ENCODE assay signal across 20 cellular contexts in genomic region chr2:180991361-180991760, GRCh38. TPM values are rescaled to one million over a fixed set of nuclear protein-coding genes. Genes with fewer than 3 reads are reported as not detected.
DNase-seq lines count a peak whose midpoint lies in the region; ATAC-seq and TF ChIP-seq lines count a peak whose summit lies in the region.
"Had no signal": no experiment of that assay in that cellular context is flagged by ENCODE, and none has a peak within 500 bp of the region (broad histone marks: within the 10 kb centered on the region; RNA-seq: fewer than 3 reads in every experiment).

No MANE protein-coding gene starts in this region.

- H3K9me3 Mint-ChIP-seq in neural crest cell: no peaks in the 10 kb centered on the region
- H3K9me3 Mint-ChIP-seq: activated naive CD4-positive, alpha-beta T cell treated with anti-CD3 and anti-CD28 coated beads, Interleukin-2, amount 10 ng/mL, durations not matched to agents 7 days and 5 days; CD14-positive monocyte had no signal

- H3K4me3 ChIP-seq in SK-N-SH (ENCODE audit: low read depth in 2 of 2, low read length in 1 of 2) (no peak overlapping the region), HCT116 (replicated peaks in 1 of 2; ENCODE audit: low read depth in 1 of 2, low read length in 2 of 2) (no peak overlapping the region), WERI-Rb-1 (ENCODE audit: low read depth, low read length) (no peak overlapping the region)
- H3K4me3 ChIP-seq: A549, colonic mucosa, SJSA1, stomach had no signal

- TF ChIP-seq RAD21 in SK-N-SH (IDR thresholded peaks at IDR 0.05; ENCODE audit: low read length): no peak
- no peak for TF ChIP-seq RAD21 in HCT116 (IDR thresholded peaks at IDR 0.05; ENCODE audit: low read depth)

- H3K9ac ChIP-seq in SK-N-SH: no peak overlapping the region
- H3K9ac ChIP-seq in HCT116 (ENCODE audit: low read length): no peak overlapping the region

- H3K9me2 ChIP-seq in SK-N-SH (no peaks in the 10 kb centered on the region), HCT116 (ENCODE audit: insufficient read depth) (no peaks in the 10 kb centered on the region)

- H3K36me3 Mint-ChIP-seq in neural crest cell (ENCODE audit: low read depth): peaks cover 14% of the 10 kb centered on the region
- H3K36me3 Mint-ChIP-seq: activated naive CD4-positive, alpha-beta T cell treated with anti-CD3 and anti-CD28 coated beads, Interleukin-2, amount 10 ng/mL, durations not matched to agents 7 days and 5 days had no signal

- ATAC-seq in SK-N-SH treated with all-trans-retinoic acid at 6 μM for 48 hours (no peak), HCT116 (no peak)
- ATAC-seq: A549 had no signal

- no peak for TF ChIP-seq POLR2A in HCT116 (IDR thresholded peaks at IDR 0.05; ENCODE audit: borderline replicate concordance, extremely low read depth, insufficient read depth, insufficient read length)

- peaks cover 27% of the 10 kb centered on the region for H3K4me1 Mint-ChIP-seq in neural crest cell
- H3K4me1 Mint-ChIP-seq: CD14-positive monocyte had no signal

- H3K27me3 ChIP-seq in SK-N-SH (ENCODE audit: insufficient read depth) (no peaks in the 10 kb centered on the region), HCT116 (ENCODE audit: insufficient read depth, low read length) (no peaks in the 10 kb centered on the region), WERI-Rb-1 (ENCODE audit: insufficient read depth, low read depth, severe bottlenecking) (no peaks in the 10 kb centered on the region)
- H3K27me3 ChIP-seq: colonic mucosa, SJSA1, stomach had no signal

- 84% methylated on average over 3 of the region's 3 CpGs for WGBS in SK-N-SH (ENCODE audit: low lambda C conversion rate)

- BruUV-seq in HCT116 (replicated peaks; lab: Mats Ljungman, UMichigan): no TSS peak

- H3F3A ChIP-seq in SK-N-SH (replicated peaks; ENCODE audit: insufficient read depth): no peaks in the 10 kb centered on the region

- H3K27ac ChIP-seq in SK-N-SH (ENCODE audit: low read depth in 2 of 2, low read length in 1 of 2) (no peak overlapping the region), HCT116 (ENCODE audit: low read depth, low read length) (no peak overlapping the region), WERI-Rb-1 (no peak overlapping the region), substantia nigra (ENCODE audit: low read depth, low read length, poor library complexity, severe bottlenecking) (no peak overlapping the region)
- H3K27ac ChIP-seq: A549, colonic mucosa, SJSA1, stomach had no signal

- no peak for TF ChIP-seq EP300 in SK-N-SH (IDR thresholded peaks at IDR 0.05; ENCODE audit: borderline replicate concordance in 1 of 2, low read depth in 1 of 2, low read length in 1 of 2)

- H3K9me3 ChIP-seq in SK-N-SH (no peaks in the 10 kb centered on the region), HCT116 (ENCODE audit: control insufficient read depth in 1 of 2, insufficient read depth in 1 of 2, low read depth in 1 of 2, low read length in 2 of 2) (no peaks in the 10 kb centered on the region), WERI-Rb-1 (ENCODE audit: severe bottlenecking) (no peaks in the 10 kb centered on the region)
- H3K9me3 ChIP-seq: A549, colonic mucosa, SJSA1, stomach had no signal

- DNase-seq in SK-N-SH (no peak), HCT116 (ENCODE audit: low read depth, low spot score) (no peak), WERI-Rb-1 (no peak), neural crest cell (ENCODE audit: low read depth, low spot score) (no peak), substantia nigra (lab: John Stamatoyannopoulos, UW) (no peak), NCI-H1436 (lab: John Stamatoyannopoulos, UW) (no peak), pons (ENCODE audit: low spot score) (no peak)
- DNase-seq: activated CD4-positive, alpha-beta T cell treated with anti-CD3 and anti-CD28 coated beads for 4 hours; activated naive CD4-positive, alpha-beta T cell treated with anti-CD3 and anti-CD28 coated beads, Interleukin-2, amount 10 ng/mL, durations not matched to agents 7 days and 5 days; colonic mucosa; KG1; NCI-H187; NCI-H345; stimulated activated CD4-positive, alpha-beta T cell treated with anti-CD3 and anti-CD28 coated beads, Interleukin-2, amount 100 ng/mL, for 24 hours; stomach; T1000 had no signal

- no peak overlapping the region for H3K4me3 Mint-ChIP-seq in neural crest cell
- H3K4me3 Mint-ChIP-seq: activated naive CD4-positive, alpha-beta T cell treated with anti-CD3 and anti-CD28 coated beads, Interleukin-2, amount 10 ng/mL, durations not matched to agents 7 days and 5 days; CD14-positive monocyte had no signal

- no peaks in the 10 kb centered on the region for H3K27me3 Mint-ChIP-seq in neural crest cell (ENCODE audit: low read depth)
- H3K27me3 Mint-ChIP-seq: activated naive CD4-positive, alpha-beta T cell treated with anti-CD3 and anti-CD28 coated beads, Interleukin-2, amount 10 ng/mL, durations not matched to agents 7 days and 5 days had no signal

- POLR2A ChIA-PET in SK-N-SH (lab: Yijun Ruan, JAX) (no interaction called here), HCT116 (lab: Charles Lee) (no interaction called here)

- H3K27ac Mint-ChIP-seq in neural crest cell (ENCODE audit: unreplicated experiment): no peak overlapping the region
- H3K27ac Mint-ChIP-seq: activated naive CD4-positive, alpha-beta T cell treated with anti-CD3 and anti-CD28 coated beads, Interleukin-2, amount 10 ng/mL, durations not matched to agents 7 days and 5 days; CD14-positive monocyte had no signal

- H4K20me1 ChIP-seq in SK-N-SH (ENCODE audit: insufficient read depth) (no peaks in the 10 kb centered on the region; the same call in 1 of the 2 replicates), HCT116 (ENCODE audit: insufficient read depth) (peaks cover 8% of the 10 kb centered on the region; the same call in 1 of the 2 replicates)

- intact Hi-C loops in HCT116 (cut with micrococcal nuclease): no loop called here

- H3K4me2 ChIP-seq in SK-N-SH: no peak overlapping the region
- no peak overlapping the region for H3K4me2 ChIP-seq in HCT116 (ENCODE audit: low read length)
- H3K4me2 ChIP-seq: A549 had no signal

- H2AFZ ChIP-seq in SK-N-SH (ENCODE audit: low read depth) (no peak overlapping the region), HCT116 (ENCODE audit: low read depth, low read length, poor library complexity, severe bottlenecking) (no peak overlapping the region)

- H3K36me3 ChIP-seq in SK-N-SH (replicated peaks in 1 of 2; ENCODE audit: control insufficient read depth in 1 of 2, insufficient read depth in 2 of 2, low read length in 1 of 2): peaks cover 19 to 24% of the 10 kb centered on the region in 2 experiments
- peaks cover 0 to 5% of the 10 kb centered on the region in 2 experiments; a peak in 1 of 4 replicates for H3K36me3 ChIP-seq in HCT116 (ENCODE audit: control insufficient read depth in 1 of 2, insufficient read depth in 2 of 2, low read length in 2 of 2)
- H3K36me3 ChIP-seq in WERI-Rb-1: peaks cover 8% of the 10 kb centered on the region; the same call in 1 of the 2 replicates
- H3K36me3 ChIP-seq: colonic mucosa had no signal

- H3K79me2 ChIP-seq in SK-N-SH (ENCODE audit: insufficient read depth): peaks cover 82% of the 10 kb centered on the region
- peaks cover 88% of the 10 kb centered on the region for H3K79me2 ChIP-seq in HCT116 (ENCODE audit: insufficient read depth, low read length)

- TF ChIP-seq CTCF in SK-N-SH (IDR thresholded peaks at IDR 0.05) (0 out of 2 replicates have a peak, but pooled peaks have one; percentile 17), HCT116 (IDR thresholded peaks at IDR 0.05 in 2 of 3, conservative IDR thresholded peaks at IDR 0.05 in 1 of 3; ENCODE audit: borderline replicate concordance in 1 of 3, insufficient read depth in 1 of 3, low read depth in 2 of 3, low read length in 2 of 3) (peak; percentile 7 to 42 (median 15); a peak in 3 of 6 replicates), WERI-Rb-1 (IDR thresholded peaks at IDR 0.05; ENCODE audit: low read depth, low read length) (peak; percentile 21; the same call in 1 of the 2 replicates), neural crest cell (conservative IDR thresholded peaks at IDR 0.05) (peak; percentile 24)

- RAD21 ChIA-PET in HCT116 (lab: Charles Lee; ENCODE audit: low non-redundant PET in 1 of 2, low total read pairs in 2 of 2, uncharacterized antibody in 2 of 2, unreplicated experiment in 2 of 2): no interaction called here

- H3K4me1 ChIP-seq in SK-N-SH (ENCODE audit: control insufficient read depth in 1 of 2, insufficient read depth in 2 of 2, low read depth in 1 of 2, low read length in 1 of 2) (peaks cover 0 to 9% of the 10 kb centered on the region in 2 experiments; a peak in 3 of 4 replicates), HCT116 (ENCODE audit: control insufficient read depth in 1 of 2, insufficient read depth in 2 of 2, low read length in 2 of 2) (no peaks in the 10 kb centered on the region)
- H3K4me1 ChIP-seq: A549, colonic mucosa had no signal

- CTCF ChIA-PET in SK-N-SH (lab: Yijun Ruan, JAX): interaction anchor here (0.6 to 3.2 kb wide), 3 partner anchors 9 to 114 kb away, joined by 3 to 14 read pairs (median 5); no protein-coding TSS in a partner anchor
- CTCF ChIA-PET in HCT116 (lab: Charles Lee): interaction anchor here (0.9 kb wide), 1 partner anchor 471 kb away, joined by 4 read pairs; no protein-coding TSS in a partner anchor

TF ChIP-seq in SK-N-SH, 30 proteins besides CTCF, POLR2A, EP300 and RAD21 (continues in another document):
- TF ChIP-seq SMC3 (IDR thresholded peaks at IDR 0.05; ENCODE audit: low read depth, low read length): no peak
- no peak for TF ChIP-seq SIN3A (IDR thresholded peaks at IDR 0.05; ENCODE audit: borderline replicate concordance, low read depth, low read length)
- no peak for TF ChIP-seq FOXM1 (IDR thresholded peaks at IDR 0.05; ENCODE audit: low read depth)

TF ChIP-seq in HCT116, 20 proteins besides CTCF, POLR2A, EP300 and RAD21:
- TF ChIP-seq TCF7L2 (IDR thresholded peaks at IDR 0.05; ENCODE audit: borderline replicate concordance, extremely low read depth, insufficient read depth, insufficient read length) (no peak), EZH2phosphoT487 (IDR thresholded peaks at IDR 0.05; ENCODE audit: borderline replicate concordance) (no peak)

RNA-seq across cellular contexts. Expression of gene UBE2E3, which starts 11.0 kb away (rescaled TPM):
- 62.9 and 71.1 TPM in 2 replicates for polyA plus RNA-seq in SK-N-SH (2012; rRNA removed)
- polyA plus RNA-seq in SK-N-SH (2012; cell fraction: cytosol; rRNA removed): 94.7 and 109 TPM in 2 replicates
- polyA plus RNA-seq in SK-N-SH (2012; cell fraction: nucleus; rRNA removed): 20.6 and 50.7 TPM in 2 replicates
- total RNA-seq in HCT116 (2021; ENCODE audit: unreplicated experiment): 64.2 TPM
- polyA plus RNA-seq in HCT116 (2012): 38.2 and 59.6 TPM in 2 replicates
- 228 and 230 TPM in 2 replicates for total RNA-seq in neural crest cell
